ENCODE assay signal across 8 cellular contexts in the genomic region with DNA sequence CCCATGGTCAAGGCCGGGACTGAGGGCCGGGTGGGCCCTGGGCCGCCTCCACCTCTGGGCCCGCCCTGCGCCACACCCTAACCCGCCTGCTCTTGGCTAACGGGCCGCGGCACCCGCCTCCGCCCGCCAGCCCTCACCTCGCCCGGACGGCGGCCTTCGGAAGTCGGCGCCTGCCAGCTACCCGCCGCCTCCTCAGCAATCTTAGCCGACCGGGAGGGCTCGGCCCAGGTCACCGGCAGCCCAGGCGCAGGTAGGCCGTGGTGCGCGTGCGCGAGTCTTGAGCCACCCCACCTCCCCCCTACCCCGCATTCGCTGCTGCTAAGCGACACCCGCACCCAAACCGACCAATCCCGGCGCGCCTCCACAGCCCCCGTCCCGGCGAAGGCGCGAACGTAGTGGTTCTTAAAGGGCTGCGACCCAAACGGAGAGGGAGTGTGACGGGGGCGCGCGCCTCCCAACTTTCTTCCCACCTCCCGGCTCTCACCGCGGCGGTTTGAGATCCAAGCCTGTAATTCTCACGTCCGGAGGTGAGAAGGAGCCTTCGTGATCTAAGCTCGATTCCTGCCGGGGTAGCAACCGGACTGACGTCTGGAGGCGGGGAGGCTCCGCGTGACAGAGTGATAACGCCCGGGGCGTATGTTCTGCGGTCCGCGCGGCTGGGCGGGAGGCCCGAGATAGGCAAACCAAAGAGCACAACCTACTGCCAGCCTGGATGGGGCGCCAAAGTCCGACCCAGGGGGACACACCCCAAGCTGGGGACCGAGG. TPM values are rescaled to one million over a fixed set of nuclear protein-coding genes. Genes with fewer than 3 reads are reported as not detected.
DNase-seq lines count a peak whose midpoint lies in the region; ATAC-seq, FAIRE-seq and TF ChIP-seq lines count a peak whose summit lies in the region.

A gene with protein sequence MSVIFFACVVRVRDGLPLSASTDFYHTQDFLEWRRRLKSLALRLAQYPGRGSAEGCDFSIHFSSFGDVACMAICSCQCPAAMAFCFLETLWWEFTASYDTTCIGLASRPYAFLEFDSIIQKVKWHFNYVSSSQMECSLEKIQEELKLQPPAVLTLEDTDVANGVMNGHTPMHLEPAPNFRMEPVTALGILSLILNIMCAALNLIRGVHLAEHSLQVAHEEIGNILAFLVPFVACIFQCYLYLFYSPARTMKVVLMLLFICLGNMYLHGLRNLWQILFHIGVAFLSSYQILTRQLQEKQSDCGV (minus strand): TSS at position 259 of the 765 bp plus-strand sequence. CDS start 12,921 bp downstream, outside the sequence.

- H3K36me3 ChIP-seq in BLaER1, result peaks cover 19% of the 10 kb centered on the region
- H3K36me3 ChIP-seq in left lung, result peaks cover 0 to 5% of the 10 kb centered on the region in 2 donors

- no peaks in the 10 kb centered on the region for H3K27me3 Mint-ChIP-seq in activated CD4-positive, alpha-beta T cell treated with anti-CD3 and anti-CD28 coated beads, Interleukin-2, amount 10 ng/mL, durations not matched to agents 7 days and 5 days

- POLR2A ChIA-PET in activated CD4-positive, alpha-beta T cell treated with anti-CD3 and anti-CD28 coated beads, Interleukin-2, amount 10 ng/mL, durations not matched to agents 7 days and 5 days (lab: Charles Lee), result interaction anchor here (0.5 to 1.2 kb wide), 3 partner anchors 19 to 32 kb away, joined by 3 to 8 read pairs (median 4); a partner anchor contains a TSS

- peak within 1 kb of the TSS; percentile 68 for H3K27ac ChIP-seq in BLaER1
- peak within 1 kb of the TSS; percentile 89 to 90 for H3K27ac ChIP-seq in left lung

- H3K4me3 Mint-ChIP-seq in activated CD4-positive, alpha-beta T cell treated with anti-CD3 and anti-CD28 coated beads, Interleukin-2, amount 10 ng/mL, durations not matched to agents 7 days and 5 days, result peak within 1 kb of the TSS; percentile 84

- peak within 1 kb of the TSS; percentile 87 for H3K4me2 ChIP-seq in BLaER1

- H3K27ac Mint-ChIP-seq in activated CD4-positive, alpha-beta T cell treated with anti-CD3 and anti-CD28 coated beads, Interleukin-2, amount 10 ng/mL, durations not matched to agents 7 days and 5 days, result peak within 1 kb of the TSS; percentile 91

- H4K20me1 ChIP-seq in BLaER1, result no peaks in the 10 kb centered on the region; the same call in 1 of the 2 replicates

- DNase-seq in GM19239 (ENCODE audit: insufficient read length, low spot score), result peak; percentile 90
- peak; percentile 89 for DNase-seq in NCI-H526 treated with DMSO at 0.1 percent for 48 hours (lab: John Stamatoyannopoulos, UW)
- DNase-seq in activated CD4-positive, alpha-beta T cell treated with anti-CD3 and anti-CD28 coated beads, Interleukin-2, amount 10 ng/mL, durations not matched to agents 7 days and 5 days, result peak; percentile 96
- DNase-seq in cortex of kidney (lab: John Stamatoyannopoulos, UW), result peak; percentile 47
- DNase-seq in left lung, result peak; percentile 96 to 98
- peak; percentile 92 to 94 for DNase-seq in stimulated activated CD4-positive, alpha-beta T cell treated with anti-CD3 and anti-CD28 coated beads, Interleukin-2, amount 100 ng/mL, for 48 hours

- FAIRE-seq in GM19239 (lab: Jason Lieb, UNC), result peak; percentile 99

- no peak for TF ChIP-seq CTCF in left lung (IDR thresholded peaks at IDR 0.05)

- CTCF ChIA-PET in activated CD4-positive, alpha-beta T cell treated with anti-CD3 and anti-CD28 coated beads, Interleukin-2, amount 10 ng/mL, durations not matched to agents 7 days and 5 days (lab: Charles Lee), result interaction anchor here (0.8 to 2.7 kb wide), 6 partner anchors 8 to 163 kb away, joined by 3 to 14 read pairs (median 3); a partner anchor contains a TSS

- no peaks in the 10 kb centered on the region for H3K27me3 ChIP-seq in BLaER1
- no peaks in the 10 kb centered on the region for H3K27me3 ChIP-seq in left lung

- H3K4me1 ChIP-seq in BLaER1 (peaks cover 32% of the 10 kb centered on the region), left lung (peaks cover 0 to 29% of the 10 kb centered on the region in 2 donors)

- peak within 1 kb of the TSS; percentile 73 for H3K4me3 ChIP-seq in BLaER1
- peak within 1 kb of the TSS; percentile 83 to 98 for H3K4me3 ChIP-seq in left lung

- peak within 1 kb of the TSS; percentile 76 for H3K9ac ChIP-seq in BLaER1

- H3K9me3 ChIP-seq in BLaER1, result no peaks in the 10 kb centered on the region
- no peaks in the 10 kb centered on the region for H3K9me3 ChIP-seq in left lung

- H3K36me3 Mint-ChIP-seq in activated CD4-positive, alpha-beta T cell treated with anti-CD3 and anti-CD28 coated beads, Interleukin-2, amount 10 ng/mL, durations not matched to agents 7 days and 5 days (ENCODE audit: low read depth), result peaks cover 34% of the 10 kb centered on the region

- ATAC-seq in HG03457 (IDR thresholded peaks at IDR 0.05; ENCODE audit: unreplicated experiment) (peak; percentile 71), left lung (peak; percentile 98)

- H3K4me1 Mint-ChIP-seq in activated CD4-positive, alpha-beta T cell treated with anti-CD3 and anti-CD28 coated beads, Interleukin-2, amount 10 ng/mL, durations not matched to agents 7 days and 5 days, result peaks cover 65% of the 10 kb centered on the region

- H3K9me3 Mint-ChIP-seq in activated CD4-positive, alpha-beta T cell treated with anti-CD3 and anti-CD28 coated beads, Interleukin-2, amount 10 ng/mL, durations not matched to agents 7 days and 5 days, result no peaks in the 10 kb centered on the region

- intact Hi-C loops in left lung (cut with DNase I), result no loop called here

RNA-seq across cellular contexts. Expression of the gene that starts here (rescaled TPM):
- total RNA-seq in activated CD4-positive, alpha-beta T cell treated with anti-CD3 and anti-CD28 coated beads, Interleukin-2, amount 10 ng/mL, durations not matched to agents 7 days and 5 days, result 10 to 100 TPM; 56.0 to 58.9 TPM
- total RNA-seq in left lung, result 10 to 100 TPM; 48.9 to 55.2 TPM

Comparison
In these comparisons a context has a peak if more than half of its experiments do, and no peak if none do; other contexts are left out.
1. Peak in every context shown above with its lines: DNase-seq, ATAC-seq, H3K4me3 ChIP-seq and H3K27ac ChIP-seq.
2. DNase-seq: peak in every context shown above with its lines; median percentile 97 in left lung; 96 in activated CD4-positive, alpha-beta T cell treated with anti-CD3 and anti-CD28 coated beads, Interleukin-2, amount 10 ng/mL, durations not matched to agents 7 days and 5 days; 93 in stimulated activated CD4-positive, alpha-beta T cell treated with anti-CD3 and anti-CD28 coated beads, Interleukin-2, amount 100 ng/mL, for 48 hours; 90 in GM19239; 89 in NCI-H526 treated with DMSO at 0.1 percent for 48 hours; 47 in cortex of kidney.